14 cellular contexts compared by ENCODE assay signal in genomic region chr2:227860116-227860724, GRCh38. TPM values are rescaled to one million over a fixed set of nuclear protein-coding genes. Genes with fewer than 3 reads are reported as not detected.
DNase-seq lines count a peak whose midpoint lies in the region; ATAC-seq and TF ChIP-seq lines count a peak whose summit lies in the region.
"Had no signal": no experiment of that assay in that cellular context is flagged by ENCODE, and none has a peak within 500 bp of the region (broad histone marks: within the 10 kb centered on the region; RNA-seq: fewer than 3 reads in every experiment).

No MANE protein-coding gene starts in this region.

- H3K36me3 Mint-ChIP-seq in activated CD4-positive, alpha-beta memory T cell treated with anti-CD3 and anti-CD28 coated beads, Interleukin-2, amount 10 ng/mL, durations not matched to agents 7 days and 5 days (ENCODE audit: low read depth) = no peaks in the 10 kb centered on the region
- H3K36me3 Mint-ChIP-seq: type B pancreatic cell had no signal

- no peaks in the 10 kb centered on the region for H3K36me3 ChIP-seq in body of pancreas (replicated peaks in 1 of 2; ENCODE audit: insufficient read depth in 1 of 2, low read depth in 2 of 2)

- no peak for TF ChIP-seq CTCF in fibroblast of the aortic adventitia (IDR thresholded peaks at IDR 0.05; ENCODE audit: insufficient read depth, low read length)
- no peak for TF ChIP-seq CTCF in body of pancreas (IDR thresholded peaks at IDR 0.05)

- CTCF ChIA-PET in activated CD4-positive, alpha-beta memory T cell treated with anti-CD3 and anti-CD28 coated beads, Interleukin-2, amount 10 ng/mL, durations not matched to agents 7 days and 5 days (lab: Charles Lee) = interaction anchor here (0.6 to 4.3 kb wide), 9 partner anchors 13 to 641 kb away, joined by 3 to 39 read pairs (median 4); no protein-coding TSS in a partner anchor

- no peak overlapping the region for H3K27ac ChIP-seq in body of pancreas

- POLR2A ChIA-PET in activated CD4-positive, alpha-beta memory T cell treated with anti-CD3 and anti-CD28 coated beads, Interleukin-2, amount 10 ng/mL, durations not matched to agents 7 days and 5 days (lab: Charles Lee) = no interaction called here

- no peak for TF ChIP-seq POLR2A in body of pancreas (IDR thresholded peaks at IDR 0.05)

- 77 to 79% methylated on average over 7 of the region's 7 CpGs for WGBS in body of pancreas, 2 donors

- no peaks in the 10 kb centered on the region for H3K4me1 Mint-ChIP-seq in activated CD4-positive, alpha-beta memory T cell treated with anti-CD3 and anti-CD28 coated beads, Interleukin-2, amount 10 ng/mL, durations not matched to agents 7 days and 5 days

- H3K4me3 Mint-ChIP-seq in activated CD4-positive, alpha-beta memory T cell treated with anti-CD3 and anti-CD28 coated beads, Interleukin-2, amount 10 ng/mL, durations not matched to agents 7 days and 5 days = no peak overlapping the region
- H3K4me3 Mint-ChIP-seq: type B pancreatic cell had no signal

- no peak for ATAC-seq in body of pancreas
- ATAC-seq in HG03432 (IDR thresholded peaks at IDR 0.05; ENCODE audit: unreplicated experiment) = no peak
- no peak for ATAC-seq in GM21526 (IDR thresholded peaks at IDR 0.05; ENCODE audit: low FRiP score, unreplicated experiment)

- H3K9me3 ChIP-seq in body of pancreas = no peaks in the 10 kb centered on the region

- H3K4me3 ChIP-seq in fibroblast of the aortic adventitia (ENCODE audit: low read depth, low read length) (no peak overlapping the region), body of pancreas (no peak overlapping the region)

- no peaks in the 10 kb centered on the region for H3K4me1 ChIP-seq in body of pancreas

- no peaks in the 10 kb centered on the region for H3K9me3 Mint-ChIP-seq in activated CD4-positive, alpha-beta memory T cell treated with anti-CD3 and anti-CD28 coated beads, Interleukin-2, amount 10 ng/mL, durations not matched to agents 7 days and 5 days
- H3K9me3 Mint-ChIP-seq: type B pancreatic cell had no signal

- no peak overlapping the region for H3K27ac Mint-ChIP-seq in activated CD4-positive, alpha-beta memory T cell treated with anti-CD3 and anti-CD28 coated beads, Interleukin-2, amount 10 ng/mL, durations not matched to agents 7 days and 5 days
- H3K27ac Mint-ChIP-seq: type B pancreatic cell had no signal

- no peaks in the 10 kb centered on the region for H3K27me3 Mint-ChIP-seq in activated CD4-positive, alpha-beta memory T cell treated with anti-CD3 and anti-CD28 coated beads, Interleukin-2, amount 10 ng/mL, durations not matched to agents 7 days and 5 days

- intact Hi-C loops in body of pancreas (cut with DNase I) = no loop called here

- H3K27me3 ChIP-seq in body of pancreas = no peaks in the 10 kb centered on the region

- peak in 12 of 14 donors; percentile 9 to 87 (median 40) for DNase-seq in C1 segment of cervical spinal cord (lab: John Stamatoyannopoulos, UW)
- peak in 39 of 56 donors; percentile 5 to 76 (median 34) for DNase-seq in amygdala (lab: John Stamatoyannopoulos, UW)
- DNase-seq in fibroblast of the aortic adventitia (ENCODE audit: low read depth) = peak; percentile 59
- peak; percentile 43 for DNase-seq in occipital lobe (lab: John Stamatoyannopoulos, UW)
- DNase-seq in activated CD4-positive, alpha-beta memory T cell treated with anti-CD3 and anti-CD28 coated beads, Interleukin-2, amount 10 ng/mL, durations not matched to agents 7 days and 5 days = no peak
- no peak for DNase-seq in body of pancreas
- DNase-seq: activated T-cell treated with anti-CD3 and anti-CD28 coated beads, Interleukin-2, amount 50 U/mL, for 1 hour; amniotic stem cell; effector memory CD4-positive, alpha-beta T cell; glutamatergic neuron; NCI-H1048 had no signal

RNA-seq across cellular contexts. Expression of gene DAW1, which starts 11.2 kb away (rescaled TPM):
- total RNA-seq in fibroblast of the aortic adventitia (ENCODE audit: low replicate concordance) (1.3 TPM in 1 of 2 replicates, not detected in the other), occipital lobe (1.1 TPM), body of pancreas (not detected)
- not detected for total RNA-seq in activated CD4-positive, alpha-beta memory T cell treated with anti-CD3 and anti-CD28 coated beads, Interleukin-2, amount 10 ng/mL, durations not matched to agents 7 days and 5 days

RNA-seq across cellular contexts. Expression of gene CCL20, which starts 46.6 kb away (rescaled TPM):
- total RNA-seq in fibroblast of the aortic adventitia (ENCODE audit: low replicate concordance) = not detected in 2 replicates
- total RNA-seq in occipital lobe = not detected
- 1 to 10 TPM; 3.6 to 4.7 TPM for total RNA-seq in activated CD4-positive, alpha-beta memory T cell treated with anti-CD3 and anti-CD28 coated beads, Interleukin-2, amount 10 ng/mL, durations not matched to agents 7 days and 5 days
- total RNA-seq in body of pancreas = 1 to 10 TPM in 1 of 2 donors, not detected in 1; 2.6 TPM

Comparison
In these comparisons a context has a peak if more than half of its experiments do, and no peak if none do; other contexts are left out.
1. DNase-seq: peak in C1 segment of cervical spinal cord (12 of 14), amygdala (39 of 56), fibroblast of the aortic adventitia (single experiment) and occipital lobe (single experiment); none in activated CD4-positive, alpha-beta memory T cell treated with anti-CD3 and anti-CD28 coated beads, Interleukin-2, amount 10 ng/mL, durations not matched to agents 7 days and 5 days (single experiment) and body of pancreas (0 of 4).